Comparison of ENCODE assay signal across 1 cellular context in the genomic region with DNA sequence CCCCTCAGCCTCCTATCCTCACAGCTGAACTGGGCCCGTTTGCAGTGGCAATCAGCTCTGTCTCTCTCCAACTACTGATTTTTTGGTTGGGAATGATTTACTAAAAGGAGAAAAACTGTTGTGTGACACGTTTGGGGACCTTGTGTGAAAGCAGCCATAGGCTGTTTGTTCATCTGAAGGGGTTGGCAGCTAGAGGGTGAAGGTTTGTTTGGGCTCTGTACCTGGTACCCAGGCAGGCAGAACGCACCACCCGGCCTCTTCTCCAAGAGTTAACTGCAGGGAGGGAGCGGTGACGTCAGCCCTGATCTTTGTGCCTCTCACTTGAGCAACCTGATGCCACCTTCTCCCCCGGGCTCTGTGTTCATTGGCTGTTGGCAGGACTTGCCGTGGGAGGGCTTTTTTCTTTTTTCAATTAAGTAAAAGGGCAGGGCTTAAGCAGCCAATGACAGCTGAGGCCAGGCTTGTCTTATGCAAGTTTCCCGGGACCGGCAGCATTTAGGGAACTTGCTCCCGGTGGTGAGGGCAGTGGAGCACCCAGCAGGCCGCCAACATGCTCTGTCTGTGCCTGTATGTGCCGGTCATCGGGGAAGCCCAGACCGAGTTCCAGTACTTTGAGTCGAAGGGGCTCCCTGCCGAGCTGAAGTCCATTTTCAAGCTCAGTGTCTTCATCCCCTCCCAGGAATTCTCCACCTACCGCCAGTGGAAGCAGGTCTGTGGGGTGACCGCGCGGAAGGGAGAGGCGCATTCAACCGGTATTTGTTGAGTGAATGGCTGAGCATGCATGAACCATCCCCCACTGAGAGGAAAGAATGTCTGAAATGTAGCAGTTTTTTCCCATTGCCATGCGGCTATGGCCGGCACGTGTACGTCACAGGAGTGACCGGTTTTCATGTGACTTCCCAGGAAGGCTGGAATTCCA.
TF ChIP-seq lines count a peak whose summit lies in the region.

No MANE protein-coding gene starts in this region.

TF ChIP-seq in HEK293, 187 proteins besides CTCF, POLR2A, EP300 and RAD21 (continued from another document):
- TF ChIP-seq, protein P1, sequence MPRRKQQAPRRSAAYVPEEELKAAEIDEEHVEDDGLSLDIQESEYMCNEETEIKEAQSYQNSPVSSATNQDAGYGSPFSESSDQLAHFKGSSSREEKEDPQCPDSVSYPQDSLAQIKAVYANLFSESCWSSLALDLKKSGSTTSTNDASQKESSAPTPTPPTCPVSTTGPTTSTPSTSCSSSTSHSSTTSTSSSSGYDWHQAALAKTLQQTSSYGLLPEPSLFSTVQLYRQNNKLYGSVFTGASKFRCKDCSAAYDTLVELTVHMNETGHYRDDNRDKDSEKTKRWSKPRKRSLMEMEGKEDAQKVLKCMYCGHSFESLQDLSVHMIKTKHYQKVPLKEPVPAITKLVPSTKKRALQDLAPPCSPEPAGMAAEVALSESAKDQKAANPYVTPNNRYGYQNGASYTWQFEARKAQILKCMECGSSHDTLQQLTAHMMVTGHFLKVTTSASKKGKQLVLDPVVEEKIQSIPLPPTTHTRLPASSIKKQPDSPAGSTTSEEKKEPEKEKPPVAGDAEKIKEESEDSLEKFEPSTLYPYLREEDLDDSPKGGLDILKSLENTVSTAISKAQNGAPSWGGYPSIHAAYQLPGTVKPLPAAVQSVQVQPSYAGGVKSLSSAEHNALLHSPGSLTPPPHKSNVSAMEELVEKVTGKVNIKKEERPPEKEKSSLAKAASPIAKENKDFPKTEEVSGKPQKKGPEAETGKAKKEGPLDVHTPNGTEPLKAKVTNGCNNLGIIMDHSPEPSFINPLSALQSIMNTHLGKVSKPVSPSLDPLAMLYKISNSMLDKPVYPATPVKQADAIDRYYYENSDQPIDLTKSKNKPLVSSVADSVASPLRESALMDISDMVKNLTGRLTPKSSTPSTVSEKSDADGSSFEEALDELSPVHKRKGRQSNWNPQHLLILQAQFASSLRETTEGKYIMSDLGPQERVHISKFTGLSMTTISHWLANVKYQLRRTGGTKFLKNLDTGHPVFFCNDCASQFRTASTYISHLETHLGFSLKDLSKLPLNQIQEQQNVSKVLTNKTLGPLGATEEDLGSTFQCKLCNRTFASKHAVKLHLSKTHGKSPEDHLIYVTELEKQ (tag by site-specific recombination; IDR thresholded peaks at IDR 0.05; ENCODE audit: borderline replicate concordance) = no peak
- TF ChIP-seq ZNF2 (tag by site-specific recombination; IDR thresholded peaks at IDR 0.05) (no peak), ZNF146 (tag by site-specific recombination; IDR thresholded peaks at IDR 0.05) (no peak), GLI2 (tag by site-specific recombination; IDR thresholded peaks at IDR 0.05; ENCODE audit: borderline replicate concordance, low read depth) (no peak), SALL2 (tag by site-specific recombination; IDR thresholded peaks at IDR 0.05; ENCODE audit: borderline replicate concordance) (no peak), ZBTB8A (tag by site-specific recombination; IDR thresholded peaks at IDR 0.05) (no peak), ZNF623 (tag by site-specific recombination; IDR thresholded peaks at IDR 0.05) (no peak), WT1 (tag by site-specific recombination; IDR thresholded peaks at IDR 0.05) (no peak), ZNF426 (tag by site-specific recombination; IDR thresholded peaks at IDR 0.05) (no peak), ZNF138 (tag by site-specific recombination; IDR thresholded peaks at IDR 0.05; ENCODE audit: borderline replicate concordance) (no peak), PRDM1 (tag by site-specific recombination; IDR thresholded peaks at IDR 0.05) (peak; percentile 88), ZNF548 (tag by site-specific recombination; IDR thresholded peaks at IDR 0.05) (no peak), YY2 (tag by site-specific recombination; IDR thresholded peaks at IDR 0.05) (no peak), KLF10 (tag by site-specific recombination; IDR thresholded peaks at IDR 0.05) (peak; percentile 96), ZNF626 (tag by site-specific recombination; IDR thresholded peaks at IDR 0.05) (no peak), HOXD13 (CRISPR knock-in tag; IDR thresholded peaks at IDR 0.05; ENCODE audit: borderline replicate concordance) (no peak), SP7 (tag by site-specific recombination; IDR thresholded peaks at IDR 0.05) (no peak)
- TF ChIP-seq, protein P2, sequence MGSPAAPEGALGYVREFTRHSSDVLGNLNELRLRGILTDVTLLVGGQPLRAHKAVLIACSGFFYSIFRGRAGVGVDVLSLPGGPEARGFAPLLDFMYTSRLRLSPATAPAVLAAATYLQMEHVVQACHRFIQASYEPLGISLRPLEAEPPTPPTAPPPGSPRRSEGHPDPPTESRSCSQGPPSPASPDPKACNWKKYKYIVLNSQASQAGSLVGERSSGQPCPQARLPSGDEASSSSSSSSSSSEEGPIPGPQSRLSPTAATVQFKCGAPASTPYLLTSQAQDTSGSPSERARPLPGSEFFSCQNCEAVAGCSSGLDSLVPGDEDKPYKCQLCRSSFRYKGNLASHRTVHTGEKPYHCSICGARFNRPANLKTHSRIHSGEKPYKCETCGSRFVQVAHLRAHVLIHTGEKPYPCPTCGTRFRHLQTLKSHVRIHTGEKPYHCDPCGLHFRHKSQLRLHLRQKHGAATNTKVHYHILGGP (tag by site-specific recombination; IDR thresholded peaks at IDR 0.05) = no peak
- TF ChIP-seq, protein P3, sequence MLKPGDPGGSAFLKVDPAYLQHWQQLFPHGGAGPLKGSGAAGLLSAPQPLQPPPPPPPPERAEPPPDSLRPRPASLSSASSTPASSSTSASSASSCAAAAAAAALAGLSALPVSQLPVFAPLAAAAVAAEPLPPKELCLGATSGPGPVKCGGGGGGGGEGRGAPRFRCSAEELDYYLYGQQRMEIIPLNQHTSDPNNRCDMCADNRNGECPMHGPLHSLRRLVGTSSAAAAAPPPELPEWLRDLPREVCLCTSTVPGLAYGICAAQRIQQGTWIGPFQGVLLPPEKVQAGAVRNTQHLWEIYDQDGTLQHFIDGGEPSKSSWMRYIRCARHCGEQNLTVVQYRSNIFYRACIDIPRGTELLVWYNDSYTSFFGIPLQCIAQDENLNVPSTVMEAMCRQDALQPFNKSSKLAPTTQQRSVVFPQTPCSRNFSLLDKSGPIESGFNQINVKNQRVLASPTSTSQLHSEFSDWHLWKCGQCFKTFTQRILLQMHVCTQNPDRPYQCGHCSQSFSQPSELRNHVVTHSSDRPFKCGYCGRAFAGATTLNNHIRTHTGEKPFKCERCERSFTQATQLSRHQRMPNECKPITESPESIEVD (tag by site-specific recombination; IDR thresholded peaks at IDR 0.05) = no peak
- TF ChIP-seq, protein P4, sequence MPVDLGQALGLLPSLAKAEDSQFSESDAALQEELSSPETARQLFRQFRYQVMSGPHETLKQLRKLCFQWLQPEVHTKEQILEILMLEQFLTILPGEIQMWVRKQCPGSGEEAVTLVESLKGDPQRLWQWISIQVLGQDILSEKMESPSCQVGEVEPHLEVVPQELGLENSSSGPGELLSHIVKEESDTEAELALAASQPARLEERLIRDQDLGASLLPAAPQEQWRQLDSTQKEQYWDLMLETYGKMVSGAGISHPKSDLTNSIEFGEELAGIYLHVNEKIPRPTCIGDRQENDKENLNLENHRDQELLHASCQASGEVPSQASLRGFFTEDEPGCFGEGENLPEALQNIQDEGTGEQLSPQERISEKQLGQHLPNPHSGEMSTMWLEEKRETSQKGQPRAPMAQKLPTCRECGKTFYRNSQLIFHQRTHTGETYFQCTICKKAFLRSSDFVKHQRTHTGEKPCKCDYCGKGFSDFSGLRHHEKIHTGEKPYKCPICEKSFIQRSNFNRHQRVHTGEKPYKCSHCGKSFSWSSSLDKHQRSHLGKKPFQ (tag by site-specific recombination; IDR thresholded peaks at IDR 0.05) = no peak
- TF ChIP-seq, protein P5, sequence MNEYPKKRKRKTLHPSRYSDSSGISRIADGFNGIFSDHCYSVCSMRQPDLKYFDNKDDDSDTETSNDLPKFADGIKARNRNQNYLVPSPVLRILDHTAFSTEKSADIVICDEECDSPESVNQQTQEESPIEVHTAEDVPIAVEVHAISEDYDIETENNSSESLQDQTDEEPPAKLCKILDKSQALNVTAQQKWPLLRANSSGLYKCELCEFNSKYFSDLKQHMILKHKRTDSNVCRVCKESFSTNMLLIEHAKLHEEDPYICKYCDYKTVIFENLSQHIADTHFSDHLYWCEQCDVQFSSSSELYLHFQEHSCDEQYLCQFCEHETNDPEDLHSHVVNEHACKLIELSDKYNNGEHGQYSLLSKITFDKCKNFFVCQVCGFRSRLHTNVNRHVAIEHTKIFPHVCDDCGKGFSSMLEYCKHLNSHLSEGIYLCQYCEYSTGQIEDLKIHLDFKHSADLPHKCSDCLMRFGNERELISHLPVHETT (tag by site-specific recombination; IDR thresholded peaks at IDR 0.05) = no peak
- TF ChIP-seq, protein P6, sequence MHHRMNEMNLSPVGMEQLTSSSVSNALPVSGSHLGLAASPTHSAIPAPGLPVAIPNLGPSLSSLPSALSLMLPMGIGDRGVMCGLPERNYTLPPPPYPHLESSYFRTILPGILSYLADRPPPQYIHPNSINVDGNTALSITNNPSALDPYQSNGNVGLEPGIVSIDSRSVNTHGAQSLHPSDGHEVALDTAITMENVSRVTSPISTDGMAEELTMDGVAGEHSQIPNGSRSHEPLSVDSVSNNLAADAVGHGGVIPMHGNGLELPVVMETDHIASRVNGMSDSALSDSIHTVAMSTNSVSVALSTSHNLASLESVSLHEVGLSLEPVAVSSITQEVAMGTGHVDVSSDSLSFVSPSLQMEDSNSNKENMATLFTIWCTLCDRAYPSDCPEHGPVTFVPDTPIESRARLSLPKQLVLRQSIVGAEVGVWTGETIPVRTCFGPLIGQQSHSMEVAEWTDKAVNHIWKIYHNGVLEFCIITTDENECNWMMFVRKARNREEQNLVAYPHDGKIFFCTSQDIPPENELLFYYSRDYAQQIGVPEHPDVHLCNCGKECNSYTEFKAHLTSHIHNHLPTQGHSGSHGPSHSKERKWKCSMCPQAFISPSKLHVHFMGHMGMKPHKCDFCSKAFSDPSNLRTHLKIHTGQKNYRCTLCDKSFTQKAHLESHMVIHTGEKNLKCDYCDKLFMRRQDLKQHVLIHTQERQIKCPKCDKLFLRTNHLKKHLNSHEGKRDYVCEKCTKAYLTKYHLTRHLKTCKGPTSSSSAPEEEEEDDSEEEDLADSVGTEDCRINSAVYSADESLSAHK (tag by site-specific recombination; IDR thresholded peaks at IDR 0.05) = no peak
- TF ChIP-seq, protein P7, sequence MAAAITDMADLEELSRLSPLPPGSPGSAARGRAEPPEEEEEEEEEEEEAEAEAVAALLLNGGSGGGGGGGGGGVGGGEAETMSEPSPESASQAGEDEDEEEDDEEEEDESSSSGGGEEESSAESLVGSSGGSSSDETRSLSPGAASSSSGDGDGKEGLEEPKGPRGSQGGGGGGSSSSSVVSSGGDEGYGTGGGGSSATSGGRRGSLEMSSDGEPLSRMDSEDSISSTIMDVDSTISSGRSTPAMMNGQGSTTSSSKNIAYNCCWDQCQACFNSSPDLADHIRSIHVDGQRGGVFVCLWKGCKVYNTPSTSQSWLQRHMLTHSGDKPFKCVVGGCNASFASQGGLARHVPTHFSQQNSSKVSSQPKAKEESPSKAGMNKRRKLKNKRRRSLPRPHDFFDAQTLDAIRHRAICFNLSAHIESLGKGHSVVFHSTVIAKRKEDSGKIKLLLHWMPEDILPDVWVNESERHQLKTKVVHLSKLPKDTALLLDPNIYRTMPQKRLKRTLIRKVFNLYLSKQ (tag by site-specific recombination; IDR thresholded peaks at IDR 0.05; ENCODE audit: borderline replicate concordance) = no peak
TF ChIP-seq in HEK293: peak in this region for 29.
